Comparison of ENCODE assay signal across 24 cellular contexts in genomic region chr6:150925655-150925928, GRCh38.
DNase-seq lines count a peak whose midpoint lies in the region; ATAC-seq and TF ChIP-seq lines count a peak whose summit lies in the region.
"Had no signal": no experiment of that assay in that cellular context is flagged by ENCODE, and none has a peak within 500 bp of the region (broad histone marks: within the 10 kb centered on the region; RNA-seq: fewer than 3 reads in every experiment).

No MANE protein-coding gene starts in this region.

- 12 to 26% methylated on average over 4 of the region's 4 CpGs for WGBS in aorta, 2 donors

- H3K27me3 ChIP-seq in fibroblast of lung (ENCODE audit: control insufficient read depth, insufficient read depth, low read length): no peaks in the 10 kb centered on the region
- H3K27me3 ChIP-seq in aorta (ENCODE audit: control insufficient read depth in 1 of 2, insufficient read depth in 2 of 2, low read length in 1 of 2): no peaks in the 10 kb centered on the region
- H3K27me3 ChIP-seq: BLaER1, gastrocnemius medialis, upper lobe of left lung had no signal

- no peak overlapping the region for H3K4me3 Mint-ChIP-seq in mesothelial cell of epicardium
- H3K4me3 Mint-ChIP-seq: activated B cell treated with CpG ODN at 0.5 μM for 24 hours had no signal

- H3K27ac ChIP-seq in fibroblast of lung (ENCODE audit: insufficient read depth, low read length) (peak overlapping the region; percentile 75), aorta (ENCODE audit: low read depth in 1 of 2, low read length in 2 of 2) (no peak overlapping the region)
- H3K27ac ChIP-seq: gastrocnemius medialis, lower lobe of right lung had no signal

- TF ChIP-seq CTCF in fibroblast of lung (conservative IDR thresholded peaks at IDR 0.05 in 1 of 2, IDR thresholded peaks at IDR 0.05 in 1 of 2; ENCODE audit: low read depth in 1 of 2, low read length in 2 of 2) (no peak), mesothelial cell of epicardium (IDR thresholded peaks at IDR 0.05; ENCODE audit: unreplicated experiment) (no peak)

- H3K4me2 ChIP-seq in fibroblast of lung (ENCODE audit: extremely low read depth, insufficient read depth, low read length): no peak overlapping the region
- H3K4me2 ChIP-seq: BLaER1 had no signal

- H3K9me3 ChIP-seq in fibroblast of lung (ENCODE audit: control insufficient read depth, insufficient read depth, low read depth, low read length): no peaks in the 10 kb centered on the region
- no peaks in the 10 kb centered on the region for H3K9me3 ChIP-seq in aorta (ENCODE audit: control insufficient read depth, low read length)
- H3K9me3 ChIP-seq: BLaER1, gastrocnemius medialis, lower lobe of right lung, upper lobe of left lung had no signal

- H3K4me1 Mint-ChIP-seq in mesothelial cell of epicardium: peaks cover 26% of the 10 kb centered on the region

- ATAC-seq in Right ventricle myocardium inferior (peak; percentile 80), aorta (ENCODE audit: low FRiP score) (peak; percentile 52), left lobe of liver (no peak)
- ATAC-seq: activated naive CD4-positive, alpha-beta T cell treated with anti-CD3 and anti-CD28 coated beads, Interleukin-2, amount 50 U/mL, for 72 hours had no signal

- H3K4me3 ChIP-seq in fibroblast of lung (replicated peaks in 1 of 4; ENCODE audit: control extremely low read depth in 1 of 4, insufficient read depth in 1 of 4, low read depth in 3 of 4, low read length in 4 of 4) (no peak overlapping the region), aorta (ENCODE audit: low read length in 2 of 2) (no peak overlapping the region)
- H3K4me3 ChIP-seq: BLaER1, gastrocnemius medialis, lower lobe of right lung, upper lobe of left lung had no signal

- DNase-seq in Right ventricle myocardium inferior (ENCODE audit: missing footprints): no peak
- no peak for DNase-seq in cardiac septum (ENCODE audit: low spot score)
- DNase-seq in fibroblast of lung (ENCODE audit: low read depth in 2 of 2): peak in 1 of 2 donors; percentile 23
- no peak for DNase-seq in mesothelial cell of epicardium (ENCODE audit: low spot score in 2 of 2, unreplicated experiment in 2 of 2)
- no peak for DNase-seq in aorta
- no peak for DNase-seq in left lobe of liver (ENCODE audit: low spot score)
- no peak for DNase-seq in epidermal melanocyte (ENCODE audit: insufficient read length, low spot score)
- no peak for DNase-seq in HuH-7 (ENCODE audit: low spot score)
- DNase-seq: 8988T; activated B cell treated with CpG ODN at 0.5 μM for 24 hours; activated CD4-positive, alpha-beta T cell treated with anti-CD3 and anti-CD28 coated beads, Interleukin-2, amount 50 U/mL, for 48 hours; activated CD8-positive, alpha-beta memory T cell treated with anti-CD3 and anti-CD28 coated beads, Interleukin-2, amount 50 U/mL, for 4 hours; COR-L47; DMS79 treated with DMSO at 0.1 percent for 48 hours; effector CD4-positive, alpha-beta T cell; gastrocnemius medialis; H7; Kasumi-1; lower lobe of right lung; NCI-H187; T-helper 9 cell; upper lobe of left lung had no signal

- intact Hi-C loops in Right ventricle myocardium inferior (cut with DNase I): no loop called here
- intact Hi-C loops in cardiac septum (cut with DNase I): no loop called here
- intact Hi-C loops in aorta (cut with DNase I): no loop called here

- no peak overlapping the region for H3K9ac ChIP-seq in fibroblast of lung (ENCODE audit: insufficient read depth, low read length)
- H3K9ac ChIP-seq: BLaER1 had no signal

- no peak overlapping the region for H2AFZ ChIP-seq in fibroblast of lung (ENCODE audit: low read length)

- peaks cover 18% of the 10 kb centered on the region for H3K4me1 ChIP-seq in fibroblast of lung (ENCODE audit: control insufficient read depth, extremely low read depth, insufficient read depth, low read length)
- no peaks in the 10 kb centered on the region for H3K4me1 ChIP-seq in aorta (ENCODE audit: control insufficient read depth in 1 of 2, insufficient read depth in 2 of 2, low read length in 2 of 2)
- H3K4me1 ChIP-seq: gastrocnemius medialis, lower lobe of right lung, upper lobe of left lung had no signal

- H3K27me3 Mint-ChIP-seq in mesothelial cell of epicardium (ENCODE audit: low read depth): no peaks in the 10 kb centered on the region
- H3K27me3 Mint-ChIP-seq: activated B cell treated with CpG ODN at 0.5 μM for 24 hours had no signal

- H3K36me3 Mint-ChIP-seq in mesothelial cell of epicardium: peaks cover 14% of the 10 kb centered on the region

- H3K79me2 ChIP-seq in fibroblast of lung (ENCODE audit: control insufficient read depth, insufficient read depth, low read length): no peaks in the 10 kb centered on the region

- H3K27ac Mint-ChIP-seq in mesothelial cell of epicardium: peak overlapping the region; percentile 88

- H3K9me3 Mint-ChIP-seq in mesothelial cell of epicardium: no peaks in the 10 kb centered on the region
- H3K9me3 Mint-ChIP-seq: activated naive CD4-positive, alpha-beta T cell treated with anti-CD3 and anti-CD28 coated beads, Interleukin-2, amount 50 U/mL, for 72 hours had no signal

- H3K36me3 ChIP-seq in fibroblast of lung (ENCODE audit: control insufficient read depth, insufficient read depth, low read length): peaks cover 3% of the 10 kb centered on the region
- peaks cover 0 to 2% of the 10 kb centered on the region in 2 donors for H3K36me3 ChIP-seq in aorta (ENCODE audit: control insufficient read depth in 1 of 2, insufficient read depth in 2 of 2, low read length in 1 of 2)
- H3K36me3 ChIP-seq: gastrocnemius medialis had no signal

- H4K20me1 ChIP-seq in fibroblast of lung (ENCODE audit: control insufficient read depth, extremely low read depth, insufficient read depth, low read length): no peaks in the 10 kb centered on the region
